Comparison of ENCODE assay signal across 8 cellular contexts in genomic region chr9:135907006-135907434, GRCh38. TPM values are rescaled to one million over a fixed set of nuclear protein-coding genes. Genes with fewer than 3 reads are reported as not detected.
DNase-seq lines count a peak whose midpoint lies in the region; ATAC-seq and TF ChIP-seq lines count a peak whose summit lies in the region.

No MANE protein-coding gene starts in this region.

- H3K36me3 ChIP-seq in SU-DHL-6 (ENCODE audit: low read length) (no peaks in the 10 kb centered on the region), thymus (ENCODE audit: control insufficient read depth, insufficient read depth) (no peaks in the 10 kb centered on the region)

- H3K79me2 ChIP-seq in SU-DHL-6 (ENCODE audit: insufficient read depth, low read length): peaks cover 66% of the 10 kb centered on the region

- peaks cover 9% of the 10 kb centered on the region; the same call in 1 of the 2 replicates for H4K20me1 ChIP-seq in SU-DHL-6 (ENCODE audit: low read depth, low read length)

- H3K9ac ChIP-seq in SU-DHL-6 (ENCODE audit: low read length): peak overlapping the region; percentile 72

- H3K4me1 ChIP-seq in thymus (ENCODE audit: control insufficient read depth, insufficient read depth, low read length): peaks cover 9% of the 10 kb centered on the region

- no peak for TF ChIP-seq CTCF in SU-DHL-6 (IDR thresholded peaks at IDR 0.05; ENCODE audit: insufficient read depth, low read length, poor library complexity, severe bottlenecking)

- H3K27me3 ChIP-seq in SU-DHL-6 (ENCODE audit: low read length): no peaks in the 10 kb centered on the region
- H3K27me3 ChIP-seq in thymus (ENCODE audit: control insufficient read depth, insufficient read depth): no peaks in the 10 kb centered on the region

- no peaks in the 10 kb centered on the region for H3K9me2 ChIP-seq in SU-DHL-6 (replicated peaks; ENCODE audit: insufficient read depth, low read length)

- DNase-seq in stimulated activated CD4-positive, alpha-beta T cell treated with anti-CD3 and anti-CD28 coated beads, Interleukin-15, amount 100 ng/mL, for 24 hours: peak; percentile 43
- DNase-seq in stimulated activated CD4-positive, alpha-beta T cell treated with anti-CD3 and anti-CD28 coated beads, Interleukin-12 subunit alpha, Interleukin-12 subunit beta, amount 100 ng/mL, for 4 hours: no peak
- DNase-seq in KG1 (lab: John Stamatoyannopoulos, UW) (no peak), NCI-H2029 (lab: John Stamatoyannopoulos, UW) (no peak)

- H3K27ac ChIP-seq in SU-DHL-6 (ENCODE audit: low read depth, low read length): no peak overlapping the region
- H3K27ac ChIP-seq in thymus (ENCODE audit: low read depth): no peak overlapping the region

- peak overlapping the region; percentile 93 for H3K4me2 ChIP-seq in SU-DHL-6 (ENCODE audit: low read depth, low read length, poor library complexity, severe bottlenecking)

- no peak overlapping the region for H2AFZ ChIP-seq in SU-DHL-6 (ENCODE audit: low read depth, low read length, severe bottlenecking)

- peaks cover 6% of the 10 kb centered on the region for H3F3A ChIP-seq in SU-DHL-6 (ENCODE audit: insufficient read depth)

- under 1% methylated on average over 70 of the region's 70 CpGs for WGBS in thymus

- H3K4me3 ChIP-seq in SU-DHL-6 (ENCODE audit: insufficient read depth, low read length, poor library complexity, severe bottlenecking) (peak overlapping the region; percentile 60), iPS-11a (ENCODE audit: low read depth, low read length) (peak overlapping the region; percentile 86), thymus (ENCODE audit: low read length) (peak overlapping the region; percentile 96)

- peak; percentile 32 for ATAC-seq in HG02852 (IDR thresholded peaks at IDR 0.05; ENCODE audit: unreplicated experiment)

- H3K9me3 ChIP-seq in SU-DHL-6 (ENCODE audit: insufficient read depth, low read length) (no peaks in the 10 kb centered on the region), thymus (ENCODE audit: control insufficient read depth) (peaks cover 1% of the 10 kb centered on the region)

RNA-seq across cellular contexts. Expression of gene CAMSAP1, which starts 0.3 kb away (rescaled TPM):
- 9.9 TPM for polyA plus RNA-seq in thymus

RNA-seq across cellular contexts. Expression of gene UBAC1, which starts 54.2 kb away (rescaled TPM):
- polyA plus RNA-seq in thymus: 73.6 TPM
